ENCODE assay signal across 15 cellular contexts in genomic region chr1:117860906-117861610, GRCh38.
DNase-seq lines count a peak whose midpoint lies in the region; ATAC-seq and TF ChIP-seq lines count a peak whose summit lies in the region.
"Had no signal": no experiment of that assay in that cellular context is flagged by ENCODE, and none has a peak within 500 bp of the region (broad histone marks: within the 10 kb centered on the region; RNA-seq: fewer than 3 reads in every experiment).

No MANE protein-coding gene starts in this region.

- DNase-seq in GM03348 (ENCODE audit: low spot score) (peak; percentile 75), NCI-H446 treated with DMSO at 0.1 percent for 48 hours (lab: John Stamatoyannopoulos, UW) (peak; percentile 97), fibroblast of mammary gland (ENCODE audit: low read depth) (peak; percentile 94), NCI-H1105 treated with DMSO at 0.1 percent for 48 hours (lab: John Stamatoyannopoulos, UW) (no peak), caudate nucleus (lab: John Stamatoyannopoulos, UW) (no peak), foreskin melanocyte (no peak)
- DNase-seq: activated CD4-positive, alpha-beta memory T cell treated with anti-CD3 and anti-CD28 coated beads for 36 hours; activated T-cell treated with anti-CD3 and anti-CD28 coated beads, Interleukin-2, amount 50 U/mL, for 4 hours; CD8-positive, alpha-beta memory T cell; effector memory CD8-positive, alpha-beta T cell; left ventricle myocardium inferior; NCI-H510A; small intestine had no signal

- no peak overlapping the region for H3K27ac ChIP-seq in caudate nucleus (ENCODE audit: low read depth, low read length)
- H3K27ac ChIP-seq: left ventricle myocardium inferior had no signal

- TF ChIP-seq CTCF in fibroblast of mammary gland (conservative IDR thresholded peaks at IDR 0.05; ENCODE audit: control insufficient read depth, insufficient read depth, low read depth, low read length): no peak

- no peak overlapping the region for H3K4me3 ChIP-seq in fibroblast of mammary gland (ENCODE audit: control insufficient read depth, low read depth, low read length)
- H3K4me3 ChIP-seq: left ventricle myocardium inferior had no signal

- no peak for ATAC-seq in HG02884 (IDR thresholded peaks at IDR 0.05; ENCODE audit: unreplicated experiment)
- ATAC-seq: activated T-cell treated with anti-CD3 and anti-CD28 coated beads, Interleukin-2, amount 50 U/mL, for 4 hours; effector memory CD8-positive, alpha-beta T cell; Panc1 had no signal

Comparison
In these comparisons a context has a peak if more than half of its experiments do, and no peak if none do; other contexts are left out.
1. DNase-seq: peak in GM03348 (single experiment), NCI-H446 treated with DMSO at 0.1 percent for 48 hours (single experiment) and fibroblast of mammary gland (single experiment); none in NCI-H1105 treated with DMSO at 0.1 percent for 48 hours (single experiment), caudate nucleus (0 of 61) and foreskin melanocyte (single experiment).